1 cellular context compared by ENCODE assay signal in the genomic region with DNA sequence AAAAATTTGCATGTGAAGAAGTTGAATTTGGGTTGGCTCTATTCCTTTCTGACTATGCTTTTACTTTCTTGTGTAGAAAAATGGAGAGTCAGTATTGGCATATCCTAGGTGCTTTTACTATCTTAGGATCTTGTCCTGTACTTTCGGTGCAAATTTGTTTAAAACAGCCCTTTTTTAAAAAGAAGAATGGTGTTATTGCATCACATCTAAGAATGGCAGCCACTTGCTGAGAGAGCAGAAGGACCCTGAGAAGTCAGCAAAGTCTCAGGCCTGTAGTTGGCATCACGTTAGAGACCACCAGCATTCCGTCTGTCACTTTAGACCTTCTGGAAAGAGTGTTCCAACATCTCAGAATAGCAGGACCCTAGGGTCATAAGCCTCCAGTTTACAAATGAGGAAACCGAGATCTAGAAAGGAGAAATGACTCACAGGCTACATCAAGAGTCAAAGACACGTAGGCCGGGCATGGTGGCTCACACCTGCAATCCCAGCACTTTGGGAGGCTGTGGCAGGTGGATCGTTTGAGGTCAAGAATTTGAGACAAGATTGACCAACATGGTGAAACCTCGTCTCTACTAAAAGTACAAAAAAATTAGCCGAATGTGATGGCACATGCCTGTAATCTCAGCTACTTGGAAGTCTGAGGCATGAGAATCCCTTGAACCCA.
A peak's percentile ranks its signal among the peaks of the same experiment; 100 is the strongest.
TF ChIP-seq lines count a peak whose summit lies in the region.

No MANE protein-coding gene starts in this region.

TF ChIP-seq in H1, 55 proteins besides CTCF, POLR2A, EP300 and RAD21:
- TF ChIP-seq CEBPB (IDR thresholded peaks at IDR 0.05; ENCODE audit: low read depth, low read length) (peak; percentile 32; the same call in 1 of the 2 replicates), SIN3A (conservative IDR thresholded peaks at IDR 0.05 in 1 of 2, IDR thresholded peaks at IDR 0.05 in 1 of 2; ENCODE audit: low read depth in 1 of 2, low read length in 2 of 2) (no peak)
TF ChIP-seq in H1: peak in this region for 1.
